23 cellular contexts compared by ENCODE assay signal in genomic region chr12:116502989-116503496, GRCh38. TPM values are rescaled to one million over a fixed set of nuclear protein-coding genes. Genes with fewer than 3 reads are reported as not detected.
DNase-seq lines count a peak whose midpoint lies in the region; ATAC-seq and TF ChIP-seq lines count a peak whose summit lies in the region.
"Had no signal": no experiment of that assay in that cellular context is flagged by ENCODE, and none has a peak within 500 bp of the region (broad histone marks: within the 10 kb centered on the region; RNA-seq: fewer than 3 reads in every experiment).

No MANE protein-coding gene starts in this region.

- H3K9me3 Mint-ChIP-seq in Caco-2 (ENCODE audit: unreplicated experiment) (no peaks in the 10 kb centered on the region), WTC11 (no peaks in the 10 kb centered on the region)
- H3K9me3 Mint-ChIP-seq: CD8-positive, alpha-beta memory T cell; natural killer cell; stimulated activated naive CD8-positive, alpha-beta T cell treated with anti-CD3 and anti-CD28 coated beads, Interleukin-15, amount 100 ng/mL, for 72 hours had no signal

- peaks cover 31% of the 10 kb centered on the region for H3K4me1 Mint-ChIP-seq in Caco-2 (ENCODE audit: low read depth, unreplicated experiment)
- peaks cover 23% of the 10 kb centered on the region for H3K4me1 Mint-ChIP-seq in WTC11

- DNase-seq in Caco-2 (peak; percentile 92 to 96), HuH-7 (ENCODE audit: low spot score) (peak; percentile 68), WTC11 (ENCODE audit: low spot score) (no peak), lung (ENCODE audit: low spot score) (peak; percentile 57), NCI-H1930 (lab: John Stamatoyannopoulos, UW) (no peak), NCI-H226 (no peak), nucleus accumbens (lab: John Stamatoyannopoulos, UW) (no peak)
- no peak for DNase-seq in activated CD4-positive, alpha-beta T cell treated with anti-CD3 and anti-CD28 coated beads, Interleukin-2, amount 50 U/mL, for 48 hours
- DNase-seq: activated CD4-positive, alpha-beta T cell treated with anti-CD3 and anti-CD28 coated beads, Interleukin-2, amount 50 U/mL, for 4 hours; activated naive CD4-positive, alpha-beta T cell treated with Interleukin-2 at 50 U/mL for 16 hours; CD8-positive, alpha-beta memory T cell; foreskin fibroblast; natural killer cell; NCI-H1092; posterior cingulate gyrus; stimulated activated CD4-positive, alpha-beta T cell treated with anti-CD3 and anti-CD28 coated beads, Interleukin-2, amount 100 ng/mL, for 48 hours; stimulated activated naive CD8-positive, alpha-beta T cell treated with anti-CD3 and anti-CD28 coated beads, Interleukin-15, amount 100 ng/mL, for 72 hours; T-helper 2 cell; transverse colon; WERI-Rb-1 had no signal

- H3K9me3 ChIP-seq in Caco-2: no peaks in the 10 kb centered on the region
- H3K9me3 ChIP-seq in lung (ENCODE audit: control insufficient read depth in 2 of 2, insufficient read depth in 1 of 2, low read length in 1 of 2): no peaks in the 10 kb centered on the region
- H3K9me3 ChIP-seq: HAP-1, transverse colon had no signal

- H3K4me3 ChIP-seq in Caco-2 (ENCODE audit: low read depth, low read length) (no peak overlapping the region), lung (no peak overlapping the region)
- H3K4me3 ChIP-seq: HAP-1, skin epidermis, transverse colon had no signal

- H3K36me3 Mint-ChIP-seq in Caco-2 (ENCODE audit: insufficient read depth, unreplicated experiment) (peaks cover 8% of the 10 kb centered on the region), WTC11 (no peaks in the 10 kb centered on the region)
- H3K36me3 Mint-ChIP-seq: CD8-positive, alpha-beta memory T cell; natural killer cell had no signal

- H3K27ac Mint-ChIP-seq in Caco-2 (ENCODE audit: unreplicated experiment) (peak overlapping the region; percentile 91), WTC11 (peak overlapping the region; percentile 53; the same call in 1 of the 2 replicates)
- H3K27ac Mint-ChIP-seq: natural killer cell had no signal

- BruUV-seq in Caco-2 (replicated peaks; lab: Mats Ljungman, UMichigan): no TSS peak

- peak overlapping the region; percentile 49 for H3K4me3 Mint-ChIP-seq in Caco-2 (ENCODE audit: unreplicated experiment)
- H3K4me3 Mint-ChIP-seq in WTC11: no peak overlapping the region
- H3K4me3 Mint-ChIP-seq: CD8-positive, alpha-beta memory T cell; natural killer cell; stimulated activated naive CD8-positive, alpha-beta T cell treated with anti-CD3 and anti-CD28 coated beads, Interleukin-15, amount 100 ng/mL, for 72 hours had no signal

- no peaks in the 10 kb centered on the region for H3K36me3 ChIP-seq in Caco-2 (ENCODE audit: control insufficient read depth, insufficient read depth, low read length)
- H3K36me3 ChIP-seq in lung (ENCODE audit: control insufficient read depth in 2 of 2, insufficient read depth in 2 of 2, low read length in 2 of 2): no peaks in the 10 kb centered on the region
- H3K36me3 ChIP-seq: HAP-1, transverse colon, WERI-Rb-1 had no signal

- POLR2A ChIA-PET in Caco-2 (lab: Charles Lee) (interaction anchor here (0.5 to 0.9 kb wide), 4 partner anchors 10 to 69 kb away, joined by 3 read pairs; no protein-coding TSS in a partner anchor), WTC11 (lab: Charles Lee) (no interaction called here)

- CTCF ChIA-PET in Caco-2 (lab: Charles Lee) (interaction anchor here (0.7 to 1.3 kb wide), 8 partner anchors 30 to 185 kb away, joined by 3 to 5 read pairs (median 3); no protein-coding TSS in a partner anchor), WTC11 (lab: Charles Lee) (interaction anchor here (0.8 kb wide), 1 partner anchor 204 kb away, joined by 4 read pairs; no protein-coding TSS in a partner anchor)

- H3K4me1 ChIP-seq in Caco-2 (peaks cover 35% of the 10 kb centered on the region), lung (ENCODE audit: control insufficient read depth in 2 of 2, insufficient read depth in 2 of 2, low read length in 2 of 2) (peaks cover 2% of the 10 kb centered on the region in 2 donors)

- ATAC-seq in WTC11: no peak
- ATAC-seq in lung (ENCODE audit: insufficient read depth, low FRiP score): peak; percentile 50
- ATAC-seq: natural killer cell; stimulated activated naive CD8-positive, alpha-beta T cell treated with anti-CD3 and anti-CD28 coated beads, Interleukin-15, amount 100 ng/mL, for 72 hours had no signal

- no peaks in the 10 kb centered on the region for H3K27me3 ChIP-seq in Caco-2 (replicated peaks; ENCODE audit: control insufficient read depth, insufficient read depth, low read length)
- no peaks in the 10 kb centered on the region for H3K27me3 ChIP-seq in lung (ENCODE audit: control insufficient read depth, insufficient read depth)

- WGBS in lung, 2 donors: 67 to 80% methylated on average over 9 of the region's 9 CpGs

- intact Hi-C loops in Caco-2 (cut with micrococcal nuclease; ENCODE audit: unreplicated experiment): loop anchor here (1.0 to 10.0 kb wide), 10 partner anchors 8 to 228 kb away; partner anchors contain the start of genes MAP1LC3B2 and MED13L

- TF ChIP-seq CTCF in Caco-2 (IDR thresholded peaks at IDR 0.05; ENCODE audit: insufficient read depth in 1 of 2, low read depth in 1 of 2, low read length in 1 of 2, severe bottlenecking in 1 of 2, unreplicated experiment in 1 of 2): no peak
- TF ChIP-seq CTCF in WTC11 (IDR thresholded peaks at IDR 0.05): no peak
- TF ChIP-seq CTCF in lung (IDR thresholded peaks at IDR 0.05; ENCODE audit: control extremely low read depth, extremely low read depth): no peak

- H3K27me3 Mint-ChIP-seq in Caco-2 (ENCODE audit: insufficient read depth, unreplicated experiment): no peaks in the 10 kb centered on the region
- peaks cover 3% of the 10 kb centered on the region for H3K27me3 Mint-ChIP-seq in WTC11 (ENCODE audit: low read depth)

- H3K27ac ChIP-seq in lung (ENCODE audit: low read depth in 1 of 2, low read length in 1 of 2): peak overlapping the region in 1 of 2 donors; percentile 26
- H3K27ac ChIP-seq: skin epidermis, transverse colon, WERI-Rb-1 had no signal

TF ChIP-seq in WTC11, 78 proteins besides CTCF, POLR2A, EP300 and RAD21:
- TF ChIP-seq STAT6 (CRISPR knock-in tag; conservative IDR thresholded peaks at IDR 0.05; ENCODE audit: low read depth) (no peak), MLX (CRISPR knock-in tag; IDR thresholded peaks at IDR 0.05) (no peak), ZBTB43 (CRISPR knock-in tag; IDR thresholded peaks at IDR 0.05) (no peak), ATF1 (CRISPR knock-in tag; IDR thresholded peaks at IDR 0.05) (no peak), FOXJ3 (CRISPR knock-in tag; IDR thresholded peaks at IDR 0.05; ENCODE audit: borderline replicate concordance) (no peak)

RNA-seq across cellular contexts. Expression of gene MAP1LC3B2, which starts 56.1 kb away (rescaled TPM):
- total RNA-seq in Caco-2 (2022): 1.8 TPM in 1 of 2 replicates, not detected in the other
- 2.2 to 3.0 TPM (median 2.5 TPM) in 3 replicates for total RNA-seq in WTC11 (2021)
- 1 to 10 TPM in 1 of 2 donors, not detected in 1; 2.0 TPM for total RNA-seq in lung
- 1 to 10 TPM; 1.1 to 2.2 TPM for polyA plus RNA-seq in lung
- total RNA-seq: epithelial cell of proximal tubule had no signal

Comparison
In these comparisons a context has a peak if more than half of its experiments do, and no peak if none do; other contexts are left out.
1. DNase-seq: peak in Caco-2 (2 of 2), HuH-7 (single experiment) and lung (single experiment); none in WTC11 (single experiment), NCI-H1930 (0 of 2), activated CD4-positive, alpha-beta T cell treated with anti-CD3 and anti-CD28 coated beads, Interleukin-2, amount 50 U/mL, for 48 hours (0 of 2), NCI-H226 (single experiment) and nucleus accumbens (0 of 56).